Comparison of ENCODE assay signal across 14 cellular contexts in the genomic region with DNA sequence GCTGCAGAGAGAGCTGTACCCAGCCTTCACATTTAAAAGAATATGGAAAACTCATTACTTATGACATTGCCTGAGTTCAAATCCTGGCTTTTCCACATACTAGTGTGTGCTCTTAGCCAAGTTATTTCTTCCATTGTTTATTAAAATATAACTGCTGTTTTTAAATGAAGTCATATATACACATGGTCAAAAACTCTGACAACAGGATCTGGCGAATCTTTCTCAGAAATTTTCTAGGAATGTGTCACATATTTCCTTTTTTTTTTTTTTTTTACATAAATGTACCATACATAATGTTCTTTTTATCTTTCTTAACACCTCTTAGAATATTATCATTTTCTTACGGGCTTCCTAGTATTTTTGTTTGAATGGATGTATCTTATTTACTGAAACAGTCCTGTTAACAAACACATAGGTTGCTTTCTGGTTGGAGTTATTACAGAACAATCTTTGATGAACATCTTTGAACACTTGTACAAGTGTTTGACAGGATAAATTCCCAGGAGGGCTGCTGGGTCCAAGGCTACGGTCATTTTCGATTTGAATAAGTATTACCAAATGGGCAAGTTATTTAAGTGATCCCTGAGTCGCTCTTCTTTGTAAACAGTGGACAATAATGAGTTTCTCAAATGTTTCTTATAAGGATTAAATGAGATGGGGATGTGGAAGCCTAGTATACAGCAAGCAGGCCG. TPM values are rescaled to one million over a fixed set of nuclear protein-coding genes. Genes with fewer than 3 reads are reported as not detected.
DNase-seq lines count a peak whose midpoint lies in the region; ATAC-seq and TF ChIP-seq lines count a peak whose summit lies in the region.
"Had no signal": no experiment of that assay in that cellular context is flagged by ENCODE, and none has a peak within 500 bp of the region (broad histone marks: within the 10 kb centered on the region; RNA-seq: fewer than 3 reads in every experiment).

No MANE protein-coding gene starts in this region.

- peaks cover 0 to 4% (median 0%) of the 10 kb centered on the region in 4 donors for H3K36me3 ChIP-seq in esophagus muscularis mucosa
- H3K36me3 ChIP-seq in smooth muscle cell (ENCODE audit: low read depth), result no peaks in the 10 kb centered on the region
- H3K36me3 ChIP-seq: ascending aorta had no signal

- ATAC-seq in WTC11 (no peak), HG03439 (IDR thresholded peaks at IDR 0.05; ENCODE audit: unreplicated experiment) (no peak)
- ATAC-seq in stimulated activated naive CD8-positive, alpha-beta T cell treated with anti-CD3 and anti-CD28 coated beads, Interleukin-15, amount 100 ng/mL, for 72 hours, result no peak

- no peak overlapping the region for H2AFZ ChIP-seq in smooth muscle cell (ENCODE audit: low read depth)

- H3K4me1 ChIP-seq in esophagus muscularis mucosa (peaks cover 16 to 31% (median 27%) of the 10 kb centered on the region in 4 donors), smooth muscle cell (ENCODE audit: low read depth) (peaks cover 12% of the 10 kb centered on the region)
- H3K4me1 ChIP-seq: parathyroid adenoma had no signal

- H3K27me3 ChIP-seq in esophagus muscularis mucosa (no peaks in the 10 kb centered on the region), smooth muscle cell (ENCODE audit: low read depth) (no peaks in the 10 kb centered on the region)
- H3K27me3 ChIP-seq: ascending aorta had no signal

- CTCF ChIA-PET in activated naive CD4-positive, alpha-beta T cell treated with anti-CD3 and anti-CD28 coated beads, Interleukin-2, amount 10 ng/mL, durations not matched to agents 7 days and 5 days (lab: Charles Lee), result no interaction called here
- CTCF ChIA-PET in WTC11 (lab: Charles Lee), result interaction anchor here (1.4 to 1.6 kb wide), 2 partner anchors 52 to 65 kb away, joined by 3 to 7 read pairs; no protein-coding TSS in a partner anchor

- no peaks in the 10 kb centered on the region for H3K9me3 ChIP-seq in esophagus muscularis mucosa
- no peaks in the 10 kb centered on the region for H3K9me3 ChIP-seq in smooth muscle cell (replicated peaks; ENCODE audit: low read depth)
- H3K9me3 ChIP-seq: ascending aorta had no signal

- DNase-seq in activated naive CD4-positive, alpha-beta T cell treated with anti-CD3 and anti-CD28 coated beads, Interleukin-2, amount 10 ng/mL, durations not matched to agents 7 days and 5 days, result no peak
- no peak for DNase-seq in activated naive CD4-positive, alpha-beta T cell (lab: John Stamatoyannopoulos, UW)
- DNase-seq in WTC11 (ENCODE audit: low spot score), result no peak
- no peak for DNase-seq in esophagus muscularis mucosa (ENCODE audit: extremely low spot score)
- DNase-seq in stimulated activated naive CD8-positive, alpha-beta T cell treated with anti-CD3 and anti-CD28 coated beads, Interleukin-15, amount 100 ng/mL, for 72 hours, result no peak
- no peak for DNase-seq in cerebellum (ENCODE audit: low spot score)
- no peak for DNase-seq in smooth muscle cell (lab: John Stamatoyannopoulos, UW; ENCODE audit: unreplicated experiment)
- DNase-seq: H7, MV-4-11, NCI-H2227 treated with DMSO at 0.1 percent for 48 hours had no signal

- 77% methylated on average over 6 of the region's 6 CpGs for WGBS in esophagus muscularis mucosa
- 83% methylated on average over 6 of the region's 6 CpGs for WGBS in smooth muscle cell (ENCODE audit: low lambda C conversion rate)

- H3K4me3 ChIP-seq in esophagus muscularis mucosa (no peak overlapping the region), smooth muscle cell (no peak overlapping the region)

- peaks cover 24% of the 10 kb centered on the region for H4K20me1 ChIP-seq in smooth muscle cell (ENCODE audit: low read depth)

- POLR2A ChIA-PET in WTC11 (lab: Charles Lee), result no interaction called here

- no peak overlapping the region for H3K9ac ChIP-seq in smooth muscle cell (ENCODE audit: low read depth)
- H3K9ac ChIP-seq: parathyroid adenoma had no signal

- H3K27me3 Mint-ChIP-seq in activated naive CD4-positive, alpha-beta T cell treated with anti-CD3 and anti-CD28 coated beads, Interleukin-2, amount 10 ng/mL, durations not matched to agents 7 days and 5 days, result peaks cover 66% of the 10 kb centered on the region
- peaks cover 4% of the 10 kb centered on the region; the same call in 1 of the 2 replicates for H3K27me3 Mint-ChIP-seq in WTC11 (ENCODE audit: low read depth)
- H3K27me3 Mint-ChIP-seq in stimulated activated naive CD8-positive, alpha-beta T cell treated with anti-CD3 and anti-CD28 coated beads, Interleukin-15, amount 100 ng/mL, for 72 hours, result no peaks in the 10 kb centered on the region

- no peak for TF ChIP-seq CTCF in WTC11 (IDR thresholded peaks at IDR 0.05)
- no peak for TF ChIP-seq CTCF in esophagus muscularis mucosa (IDR thresholded peaks at IDR 0.05)
- no peak for TF ChIP-seq CTCF in smooth muscle cell (IDR thresholded peaks at IDR 0.05; ENCODE audit: borderline replicate concordance, insufficient read depth, poor library complexity, severe bottlenecking)

- no peak for TF ChIP-seq POLR2A in esophagus muscularis mucosa (IDR thresholded peaks at IDR 0.05; ENCODE audit: low read depth)

- no peak for TF ChIP-seq EP300 in esophagus muscularis mucosa (IDR thresholded peaks at IDR 0.05)

- H3K27ac ChIP-seq in esophagus muscularis mucosa (replicated peaks in 1 of 4) (peak overlapping the region in 3 of 4 donors; percentile 97 to 99 (median 98)), smooth muscle cell (ENCODE audit: low read depth) (no peak overlapping the region)
- H3K27ac ChIP-seq: parathyroid adenoma had no signal

- H3K9me3 Mint-ChIP-seq in activated naive CD4-positive, alpha-beta T cell treated with anti-CD3 and anti-CD28 coated beads, Interleukin-2, amount 10 ng/mL, durations not matched to agents 7 days and 5 days, result no peaks in the 10 kb centered on the region
- H3K9me3 Mint-ChIP-seq in WTC11, result peaks cover 16% of the 10 kb centered on the region
- peaks cover 0 to 13% of the 10 kb centered on the region in 2 donors for H3K9me3 Mint-ChIP-seq in stimulated activated naive CD8-positive, alpha-beta T cell treated with anti-CD3 and anti-CD28 coated beads, Interleukin-15, amount 100 ng/mL, for 72 hours

- intact Hi-C loops in esophagus muscularis mucosa (cut with DNase I), result loop anchor here (5.0 kb wide), 1 partner anchor 54 kb away; no protein-coding TSS in a partner anchor

- peaks cover 25% of the 10 kb centered on the region for H3K79me2 ChIP-seq in smooth muscle cell (ENCODE audit: low read depth)

- peaks cover 31% of the 10 kb centered on the region for H3K4me1 Mint-ChIP-seq in activated naive CD4-positive, alpha-beta T cell treated with anti-CD3 and anti-CD28 coated beads, Interleukin-2, amount 10 ng/mL, durations not matched to agents 7 days and 5 days
- H3K4me1 Mint-ChIP-seq in WTC11, result peaks cover 40% of the 10 kb centered on the region
- peaks cover 70% of the 10 kb centered on the region for H3K4me1 Mint-ChIP-seq in stimulated activated naive CD8-positive, alpha-beta T cell treated with anti-CD3 and anti-CD28 coated beads, Interleukin-15, amount 100 ng/mL, for 72 hours

- peaks cover 8% of the 10 kb centered on the region for H3K36me3 Mint-ChIP-seq in activated naive CD4-positive, alpha-beta T cell treated with anti-CD3 and anti-CD28 coated beads, Interleukin-2, amount 10 ng/mL, durations not matched to agents 7 days and 5 days
- peaks cover 7% of the 10 kb centered on the region; the same call in 1 of the 2 replicates for H3K36me3 Mint-ChIP-seq in WTC11

- H3K4me2 ChIP-seq in smooth muscle cell, result no peak overlapping the region

- peaks cover 16% of the 10 kb centered on the region for H3F3A ChIP-seq in smooth muscle cell (ENCODE audit: low read depth)

- H3K4me3 Mint-ChIP-seq in activated naive CD4-positive, alpha-beta T cell treated with anti-CD3 and anti-CD28 coated beads, Interleukin-2, amount 10 ng/mL, durations not matched to agents 7 days and 5 days, result peak overlapping the region; percentile 64
- H3K4me3 Mint-ChIP-seq in WTC11, result peak overlapping the region; percentile 73
- peak overlapping the region; percentile 82 to 92 for H3K4me3 Mint-ChIP-seq in stimulated activated naive CD8-positive, alpha-beta T cell treated with anti-CD3 and anti-CD28 coated beads, Interleukin-15, amount 100 ng/mL, for 72 hours

- no peak overlapping the region for H3K27ac Mint-ChIP-seq in activated naive CD4-positive, alpha-beta T cell treated with anti-CD3 and anti-CD28 coated beads, Interleukin-2, amount 10 ng/mL, durations not matched to agents 7 days and 5 days
- H3K27ac Mint-ChIP-seq in WTC11, result no peak overlapping the region
- H3K27ac Mint-ChIP-seq in stimulated activated naive CD8-positive, alpha-beta T cell treated with anti-CD3 and anti-CD28 coated beads, Interleukin-15, amount 100 ng/mL, for 72 hours, result peak overlapping the region; percentile 91 to 99

TF ChIP-seq in WTC11, 78 proteins besides CTCF, POLR2A, EP300 and RAD21 (continues in another document):
- TF ChIP-seq MLX (CRISPR knock-in tag; IDR thresholded peaks at IDR 0.05), result no peak
- no peak for TF ChIP-seq FOXK1 (CRISPR knock-in tag; IDR thresholded peaks at IDR 0.05)
- TF ChIP-seq CREB1 (CRISPR knock-in tag; IDR thresholded peaks at IDR 0.05), result no peak

RNA-seq across cellular contexts. Expression of gene SNX9, which starts 1.6 kb away (rescaled TPM):
- total RNA-seq in WTC11 (2021) (28.0 to 35.0 TPM (median 29.1 TPM) in 3 replicates), esophagus muscularis mucosa (10 to 100 TPM; 78.1 to 94.7 (median 85.1) TPM), cerebellum (13.3 TPM), smooth muscle cell (29.0 and 34.8 TPM in 2 replicates)
- polyA plus RNA-seq in smooth muscle cell, result 27.6 and 28.9 TPM in 2 replicates
- total RNA-seq: OCI-LY7 had no signal

Comparison
In these comparisons a context has a peak if more than half of its experiments do, and no peak if none do; other contexts are left out.
1. H3K27ac Mint-ChIP-seq: peak in stimulated activated naive CD8-positive, alpha-beta T cell treated with anti-CD3 and anti-CD28 coated beads, Interleukin-15, amount 100 ng/mL, for 72 hours (2 of 2); none in activated naive CD4-positive, alpha-beta T cell treated with anti-CD3 and anti-CD28 coated beads, Interleukin-2, amount 10 ng/mL, durations not matched to agents 7 days and 5 days (single experiment) and WTC11 (single experiment).
2. Peak in every context shown above with its lines, with median percentiles within 50 percentile points of each other: H3K4me3 Mint-ChIP-seq.